In genomic region chr11:1863352-1864215, GRCh38 we compare ENCODE assay signal across 8 cellular contexts. TPM values are rescaled to one million over a fixed set of nuclear protein-coding genes. Genes with fewer than 3 reads are reported as not detected.
DNase-seq lines count a peak whose midpoint lies in the region; ATAC-seq, FAIRE-seq and TF ChIP-seq lines count a peak whose summit lies in the region.

No MANE protein-coding gene starts in this region.

- CTCF ChIA-PET in K562 (lab: Yijun Ruan, JAX; ENCODE audit: low intra/inter-chr PET ratio) = interaction anchor here (0.6 kb wide), 1 partner anchor 54 kb away, joined by 5 read pairs; no protein-coding TSS in a partner anchor

- WGBS in K562 (ENCODE audit: insufficient coverage, low coverage, missing lambda C conversion rate) = under 1% methylated on average over 18 of the region's 27 CpGs

- no TSS peak for BruUV-seq in K562 (replicated peaks; lab: Mats Ljungman, UMichigan)

- H2AFZ ChIP-seq in K562 (ENCODE audit: low read depth, low read length) = no peak overlapping the region

- no peak for TF ChIP-seq POLR2A in K562 (conservative IDR thresholded peaks at IDR 0.05)

- no peak overlapping the region for H3K4me3 ChIP-seq in K562

- H4K20me1 ChIP-seq in K562 (replicated peaks; ENCODE audit: control insufficient read depth, insufficient read depth, low read length) = 0 out of 2 replicates have a peak, but pooled peaks cover 2% of the 10 kb centered on the region

- no peak overlapping the region for H3K27ac ChIP-seq in K562 (ENCODE audit: extremely low read depth, low read depth, low read length)

- in situ Hi-C loops in ACHN (cut with HindIII; ENCODE audit: low pct_ligation_motif_present, low pct_unique_long_range_greater_than_20kb, low sequenced_read_pairs) (no loop called here), K562 (cut with MboI) (no loop called here)

- no peak for FAIRE-seq in K562 (lab: Jason Lieb, UNC)

- POLR2A ChIA-PET in K562 (lab: Yijun Ruan, JAX) = interaction anchor here (1.6 kb wide), 1 partner anchor 10 kb away, joined by 3 read pairs; no protein-coding TSS in a partner anchor

- DNase-seq in ACHN (peak; percentile 68), HPDE6-E6E7 (ENCODE audit: extremely low spot score) (peak; percentile 73), K562 (ENCODE audit: extremely low read depth in 1 of 4, low spot score in 3 of 4) (peak; percentile 33 to 66 (median 59)), iPS-NIHi7 (ENCODE audit: extremely low spot score) (peak; percentile 92), sciatic nerve (ENCODE audit: low spot score) (peak; percentile 87), SIG-M5 (lab: John Stamatoyannopoulos, UW) (no peak), SKM-1 (lab: John Stamatoyannopoulos, UW; ENCODE audit: unreplicated experiment) (no peak)

- no peaks in the 10 kb centered on the region for H3K79me2 ChIP-seq in K562 (ENCODE audit: control insufficient read depth, insufficient read depth, low read length)

- H3K9ac ChIP-seq in K562 (ENCODE audit: insufficient read depth in 1 of 2, low read depth in 2 of 2, low read length in 2 of 2) = peak overlapping the region in 1 of 2 experiments; percentile 52; a peak in 1 of 4 replicates

- ATAC-seq in K562 (peak; percentile 74), sciatic nerve (peak; percentile 92), GM19463 (IDR thresholded peaks at IDR 0.05; ENCODE audit: unreplicated experiment) (no peak)

- intact Hi-C loops in K562 (cut with micrococcal nuclease) (no loop called here), sciatic nerve (cut with DNase I) (no loop called here)

- TF ChIP-seq CTCF in K562 (IDR thresholded peaks at IDR 0.05 in 2 of 3, conservative IDR thresholded peaks at IDR 0.05 in 1 of 3; ENCODE audit: insufficient read depth in 2 of 3, low read depth in 1 of 3, low read length in 3 of 3) = no peak

- no peak for TF ChIP-seq EP300 in K562 (IDR thresholded peaks at IDR 0.05; ENCODE audit: low read length)

- TF ChIP-seq RAD21 in K562 (CRISPR knock-in tag; conservative IDR thresholded peaks at IDR 0.05 in 1 of 2, IDR thresholded peaks at IDR 0.05 in 1 of 2) = no peak

- H3K9me3 ChIP-seq in K562 (replicated peaks; ENCODE audit: control insufficient read depth, insufficient read depth, low read depth, low read length) = no peaks in the 10 kb centered on the region

- H3K36me3 ChIP-seq in K562 (ENCODE audit: control insufficient read depth, insufficient read depth, low read length) = no peaks in the 10 kb centered on the region

- peaks cover 0 to 17% of the 10 kb centered on the region in 2 experiments; a peak in 2 of 5 replicates for H3K4me1 ChIP-seq in K562 (replicated peaks in 1 of 2; ENCODE audit: control insufficient read depth in 2 of 2, insufficient read depth in 2 of 2, low read length in 2 of 2)

- no peaks in the 10 kb centered on the region for H3K9me1 ChIP-seq in K562 (ENCODE audit: control insufficient read depth, insufficient read depth, low read length)

- H3K4me2 ChIP-seq in K562 (ENCODE audit: insufficient read depth, low read length) = no peak overlapping the region

- H3K27me3 ChIP-seq in K562 (ENCODE audit: control insufficient read depth in 2 of 2, insufficient read depth in 2 of 2, low read length in 2 of 2) = peaks cover 10 to 50% of the 10 kb centered on the region in 2 experiments; a peak in 4 of 5 replicates

RNA-seq across cellular contexts. Expression of gene LSP1, which starts 10.7 kb away (rescaled TPM):
- total RNA-seq in K562 (2011; cell fraction: chromatin; rRNA removed; ENCODE audit: low replicate concordance) = 0.23 TPM in 1 of 2 replicates, not detected in the other
- not detected in 2 replicates for total RNA-seq in K562 (2011; cell fraction: nucleolus; rRNA removed)
- total RNA-seq in K562 (2011; cell fraction: nucleoplasm; rRNA removed) = not detected in 2 replicates
- 0.08 and 1.2 TPM in 2 replicates for total RNA-seq in K562 (2014; rRNA removed)
- not detected in 2 replicates for total RNA-seq in K562 (2014; rRNA removed; fragmentation: Illumina TruSeq; extraction: Trizol)
- 0.65 TPM in 1 of 2 replicates, not detected in the other for total RNA-seq in K562 (2015; rRNA removed; fragmentation: Illumina TruSeq; extraction: Trizol)
- total RNA-seq in K562 (2021) = 0.73 and 1.1 TPM in 2 replicates
- 0.28 and 0.45 TPM in 2 replicates for polyA plus RNA-seq in K562 (2011; rRNA removed)
- polyA plus RNA-seq in K562 (2011; cell fraction: cytosol; rRNA removed) = 0.28 and 0.37 TPM in 2 replicates
- 0.26 and 0.60 TPM in 2 replicates for polyA plus RNA-seq in K562 (2011; cell fraction: nucleus; rRNA removed)
- polyA plus RNA-seq in K562 (2012) = 0.05 and 0.57 TPM in 2 replicates
- polyA plus RNA-seq in K562 (2014; fragmentation: Illumina TruSeq; extraction: Trizol) = 2.9 TPM in 1 of 2 replicates, not detected in the other
- polyA plus RNA-seq in K562 (2014; fragmentation: Nextera tagmentation; extraction: Ambion mirVana) = under 1 TPM in 1 of 2 experiments, not detected in 1; 0.38 TPM
- polyA plus RNA-seq in K562 (2014; rRNA removed) = 0.08 TPM in 1 of 2 replicates, not detected in the other
- 0.15 TPM in 1 of 2 replicates, not detected in the other for polyA minus RNA-seq in K562 (2011; rRNA and poly(A)+ RNA removed)
- not detected in 2 replicates for polyA minus RNA-seq in K562 (2011; cell fraction: cytosol; rRNA and poly(A)+ RNA removed)
- polyA minus RNA-seq in K562 (2011; cell fraction: nucleus; rRNA and poly(A)+ RNA removed) = 0.11 TPM in 1 of 2 replicates, not detected in the other
- total RNA-seq in sciatic nerve = 89.6 TPM

RNA-seq across cellular contexts. Expression of gene TNNI2, which starts 24.8 kb away (rescaled TPM):
- not detected in 2 replicates for total RNA-seq in K562 (2011; cell fraction: chromatin; rRNA removed; ENCODE audit: low replicate concordance)
- total RNA-seq in K562 (2011; cell fraction: nucleolus; rRNA removed) = not detected in 2 replicates
- total RNA-seq in K562 (2011; cell fraction: nucleoplasm; rRNA removed) = not detected in 2 replicates
- total RNA-seq in K562 (2014; rRNA removed) (not detected in 2 replicates), K562 (2014; rRNA removed; fragmentation: Illumina TruSeq; extraction: Trizol) (not detected in 2 replicates), K562 (2015; rRNA removed; fragmentation: Illumina TruSeq; extraction: Trizol) (not detected in 2 replicates), K562 (2021) (not detected in 2 replicates), sciatic nerve (not detected)
- polyA plus RNA-seq in K562 (2011; rRNA removed) (not detected in 2 replicates), K562 (2014; fragmentation: Illumina TruSeq; extraction: Trizol) (not detected in 2 replicates), K562 (2014; fragmentation: Nextera tagmentation; extraction: Ambion mirVana) (not detected), K562 (2014; rRNA removed) (not detected in 2 replicates)
- 0.13 TPM in 1 of 2 replicates, not detected in the other for polyA plus RNA-seq in K562 (2011; cell fraction: cytosol; rRNA removed)
- polyA plus RNA-seq in K562 (2011; cell fraction: nucleus; rRNA removed) = 0.32 TPM in 1 of 2 replicates, not detected in the other
- not detected in 2 replicates for polyA plus RNA-seq in K562 (2012)
- polyA minus RNA-seq in K562 (2011; rRNA and poly(A)+ RNA removed) = not detected in 2 replicates
- not detected in 2 replicates for polyA minus RNA-seq in K562 (2011; cell fraction: cytosol; rRNA and poly(A)+ RNA removed)
- not detected in 2 replicates for polyA minus RNA-seq in K562 (2011; cell fraction: nucleus; rRNA and poly(A)+ RNA removed)

RNA-seq across cellular contexts. Expression of gene PRR33, which starts 28.1 kb away (rescaled TPM):
- total RNA-seq in K562 (2011; cell fraction: chromatin; rRNA removed; ENCODE audit: low replicate concordance) = not detected in 2 replicates
- total RNA-seq in K562 (2011; cell fraction: nucleolus; rRNA removed) = not detected in 2 replicates
- total RNA-seq in K562 (2011; cell fraction: nucleoplasm; rRNA removed) = not detected in 2 replicates
- not detected in 2 replicates for total RNA-seq in K562 (2014; rRNA removed)
- not detected in 2 replicates for total RNA-seq in K562 (2014; rRNA removed; fragmentation: Illumina TruSeq; extraction: Trizol)
- not detected in 2 replicates for total RNA-seq in K562 (2015; rRNA removed; fragmentation: Illumina TruSeq; extraction: Trizol)
- total RNA-seq in K562 (2021) = not detected in 2 replicates
- polyA plus RNA-seq in K562 (2011; rRNA removed) = not detected in 2 replicates
- not detected in 2 replicates for polyA plus RNA-seq in K562 (2011; cell fraction: cytosol; rRNA removed)
- not detected in 2 replicates for polyA plus RNA-seq in K562 (2011; cell fraction: nucleus; rRNA removed)
- not detected in 2 replicates for polyA plus RNA-seq in K562 (2012)
- not detected in 2 replicates for polyA plus RNA-seq in K562 (2014; fragmentation: Illumina TruSeq; extraction: Trizol)
- polyA plus RNA-seq in K562 (2014; fragmentation: Nextera tagmentation; extraction: Ambion mirVana) = not detected
- polyA plus RNA-seq in K562 (2014; rRNA removed) = not detected in 2 replicates
- not detected in 2 replicates for polyA minus RNA-seq in K562 (2011; rRNA and poly(A)+ RNA removed)
- not detected in 2 replicates for polyA minus RNA-seq in K562 (2011; cell fraction: cytosol; rRNA and poly(A)+ RNA removed)
- polyA minus RNA-seq in K562 (2011; cell fraction: nucleus; rRNA and poly(A)+ RNA removed) = not detected in 2 replicates
- total RNA-seq in sciatic nerve = not detected

RNA-seq across cellular contexts. Expression of gene SYT8, which starts 28.8 kb away (rescaled TPM):
- total RNA-seq in K562 (2011; cell fraction: chromatin; rRNA removed; ENCODE audit: low replicate concordance) = not detected in 2 replicates
- not detected in 2 replicates for total RNA-seq in K562 (2011; cell fraction: nucleolus; rRNA removed)
- total RNA-seq in K562 (2011; cell fraction: nucleoplasm; rRNA removed) = not detected in 2 replicates
- total RNA-seq in K562 (2014; rRNA removed) (not detected in 2 replicates), K562 (2014; rRNA removed; fragmentation: Illumina TruSeq; extraction: Trizol) (not detected in 2 replicates), K562 (2015; rRNA removed; fragmentation: Illumina TruSeq; extraction: Trizol) (not detected in 2 replicates), K562 (2021) (not detected in 2 replicates), sciatic nerve (1.1 TPM)
- polyA plus RNA-seq in K562 (2011; rRNA removed) (not detected in 2 replicates), K562 (2014; fragmentation: Illumina TruSeq; extraction: Trizol) (not detected in 2 replicates), K562 (2014; fragmentation: Nextera tagmentation; extraction: Ambion mirVana) (not detected), K562 (2014; rRNA removed) (not detected in 2 replicates)
- not detected in 2 replicates for polyA plus RNA-seq in K562 (2011; cell fraction: cytosol; rRNA removed)
- polyA plus RNA-seq in K562 (2011; cell fraction: nucleus; rRNA removed) = not detected in 2 replicates
- polyA plus RNA-seq in K562 (2012) = not detected in 2 replicates
- polyA minus RNA-seq in K562 (2011; rRNA and poly(A)+ RNA removed) = not detected in 2 replicates
- polyA minus RNA-seq in K562 (2011; cell fraction: cytosol; rRNA and poly(A)+ RNA removed) = not detected in 2 replicates
- not detected in 2 replicates for polyA minus RNA-seq in K562 (2011; cell fraction: nucleus; rRNA and poly(A)+ RNA removed)

RNA-seq across cellular contexts. Expression of gene TNNT3, which starts 55.9 kb away (rescaled TPM):
- not detected in 2 replicates for total RNA-seq in K562 (2011; cell fraction: chromatin; rRNA removed; ENCODE audit: low replicate concordance)
- not detected in 2 replicates for total RNA-seq in K562 (2011; cell fraction: nucleolus; rRNA removed)
- total RNA-seq in K562 (2011; cell fraction: nucleoplasm; rRNA removed) = not detected in 2 replicates
- total RNA-seq in K562 (2014; rRNA removed) = not detected in 2 replicates
- not detected in 2 replicates for total RNA-seq in K562 (2014; rRNA removed; fragmentation: Illumina TruSeq; extraction: Trizol)
- not detected in 2 replicates for total RNA-seq in K562 (2015; rRNA removed; fragmentation: Illumina TruSeq; extraction: Trizol)
- total RNA-seq in K562 (2021) = not detected in 2 replicates
- polyA plus RNA-seq in K562 (2011; rRNA removed) = 0.10 TPM in 1 of 2 replicates, not detected in the other
- polyA plus RNA-seq in K562 (2011; cell fraction: cytosol; rRNA removed) = not detected in 2 replicates
- polyA plus RNA-seq in K562 (2011; cell fraction: nucleus; rRNA removed) = 0.41 and 0.70 TPM in 2 replicates
- polyA plus RNA-seq in K562 (2012) = not detected in 2 replicates
- polyA plus RNA-seq in K562 (2014; fragmentation: Illumina TruSeq; extraction: Trizol) = not detected in 2 replicates
- polyA plus RNA-seq in K562 (2014; fragmentation: Nextera tagmentation; extraction: Ambion mirVana) = not detected
- polyA plus RNA-seq in K562 (2014; rRNA removed) = not detected in 2 replicates
- polyA minus RNA-seq in K562 (2011; rRNA and poly(A)+ RNA removed) = not detected in 2 replicates
- not detected in 2 replicates for polyA minus RNA-seq in K562 (2011; cell fraction: cytosol; rRNA and poly(A)+ RNA removed)
- not detected in 2 replicates for polyA minus RNA-seq in K562 (2011; cell fraction: nucleus; rRNA and poly(A)+ RNA removed)
- 35.6 TPM for total RNA-seq in sciatic nerve

Comparison
In these comparisons a context has a peak if more than half of its experiments do, and no peak if none do; other contexts are left out.
1. DNase-seq: peak in ACHN (single experiment), HPDE6-E6E7 (single experiment), K562 (4 of 4), iPS-NIHi7 (single experiment) and sciatic nerve (single experiment); none in SIG-M5 (single experiment) and SKM-1 (single experiment).
2. RNA of gene LSP1, which starts 10.7 kb away (total RNA-seq): 89.6 TPM in sciatic nerve (single experiment); 0.08 to 1.2 TPM in K562; every median in the first group is over 10 times any median in the second.